In genomic region chr14:99255621-99256482, GRCh38 we compare ENCODE assay signal across 26 cellular contexts. TPM values are rescaled to one million over a fixed set of nuclear protein-coding genes. Genes with fewer than 3 reads are reported as not detected.
DNase-seq lines count a peak whose midpoint lies in the region; ATAC-seq and FAIRE-seq lines count a peak whose summit lies in the region.
"Had no signal": no experiment of that assay in that cellular context is flagged by ENCODE, and none has a peak within 500 bp of the region (broad histone marks: within the 10 kb centered on the region; RNA-seq: fewer than 3 reads in every experiment).

No MANE protein-coding gene starts in this region.

- peak; percentile 17 for DNase-seq in activated CD4-positive, alpha-beta T cell treated with anti-CD3 and anti-CD28 coated beads for 48 hours
- DNase-seq in activated CD4-positive, alpha-beta T cell treated with anti-CD3 and anti-CD28 coated beads, Interleukin-2, amount 50 U/mL, for 4 hours, result no peak
- no peak for DNase-seq in activated CD8-positive, alpha-beta T cell treated with anti-CD3 and anti-CD28 coated beads, Interleukin-2, amount 10 ng/mL, durations not matched to agents 7 days and 5 days
- DNase-seq in activated naive CD8-positive, alpha-beta T cell treated with anti-CD3 and anti-CD28 coated beads for 36 hours, result peak; percentile 16
- no peak for DNase-seq in small intestine
- no peak for DNase-seq in NCI-H187 treated with DMSO at 0.1 percent for 48 hours (lab: John Stamatoyannopoulos, UW)
- no peak for DNase-seq in NOMO-1 treated with DMSO at 0.1 percent for 48 hours (lab: John Stamatoyannopoulos, UW; ENCODE audit: unreplicated experiment)
- DNase-seq: central memory CD4-positive, alpha-beta T cell; DMS153; effector CD8-positive, alpha-beta T cell; KG1; NCI-H1092; NCI-H2171; NCI-H82; PC-9; psoas muscle; T1000 had no signal

- no peaks in the 10 kb centered on the region for H3K9me3 Mint-ChIP-seq in activated CD8-positive, alpha-beta T cell treated with anti-CD3 and anti-CD28 coated beads, Interleukin-2, amount 10 ng/mL, durations not matched to agents 7 days and 5 days (ENCODE audit: insufficient read depth)
- no peaks in the 10 kb centered on the region for H3K9me3 Mint-ChIP-seq in activated naive CD8-positive, alpha-beta T cell treated with anti-CD3 and anti-CD28 coated beads for 36 hours
- H3K9me3 Mint-ChIP-seq: memory B cell; neural crest cell; stimulated activated memory B cell treated with anti-CD40 and anti-IgM and Interleukin-4, amounts not matched to agents 10 μg/mL and 1 μg/mL and 100 μg/mL, for 72 hours had no signal

- peaks cover 91% of the 10 kb centered on the region for H3K36me3 Mint-ChIP-seq in activated CD8-positive, alpha-beta T cell treated with anti-CD3 and anti-CD28 coated beads, Interleukin-2, amount 10 ng/mL, durations not matched to agents 7 days and 5 days (ENCODE audit: low read depth)
- H3K36me3 Mint-ChIP-seq in activated naive CD8-positive, alpha-beta T cell treated with anti-CD3 and anti-CD28 coated beads for 36 hours, result peaks cover 54% of the 10 kb centered on the region
- H3K36me3 Mint-ChIP-seq: memory B cell; stimulated activated memory B cell treated with anti-CD40 and anti-IgM and Interleukin-4, amounts not matched to agents 10 μg/mL and 1 μg/mL and 100 μg/mL, for 72 hours had no signal

- 72 to 84% (median 81%) methylated on average over 19 of the region's 19 CpGs for WGBS in small intestine, 3 donors

- H3K36me3 ChIP-seq in small intestine (ENCODE audit: control insufficient read depth in 2 of 2, insufficient read depth in 2 of 2, low read length in 2 of 2), result peaks cover 0 to 5% of the 10 kb centered on the region in 2 donors
- H3K36me3 ChIP-seq: SJSA1 had no signal

- peak; percentile 3 for ATAC-seq in activated CD8-positive, alpha-beta T cell treated with anti-CD3 and anti-CD28 coated beads, Interleukin-2, amount 10 ng/mL, durations not matched to agents 7 days and 5 days
- ATAC-seq in HG02840 (IDR thresholded peaks at IDR 0.05; ENCODE audit: low FRiP score, unreplicated experiment), result no peak
- ATAC-seq: psoas muscle; stimulated activated memory B cell treated with anti-CD40 and anti-IgM and Interleukin-4, amounts not matched to agents 10 μg/mL and 1 μg/mL and 100 μg/mL, for 72 hours had no signal

- H3K27ac Mint-ChIP-seq in activated CD8-positive, alpha-beta T cell treated with anti-CD3 and anti-CD28 coated beads, Interleukin-2, amount 10 ng/mL, durations not matched to agents 7 days and 5 days, result peak overlapping the region; percentile 98
- H3K27ac Mint-ChIP-seq in activated naive CD8-positive, alpha-beta T cell treated with anti-CD3 and anti-CD28 coated beads for 36 hours, result peak overlapping the region; percentile 98
- H3K27ac Mint-ChIP-seq: memory B cell; stimulated activated memory B cell treated with anti-CD40 and anti-IgM and Interleukin-4, amounts not matched to agents 10 μg/mL and 1 μg/mL and 100 μg/mL, for 72 hours had no signal

- CTCF ChIA-PET in activated CD8-positive, alpha-beta T cell treated with anti-CD3 and anti-CD28 coated beads, Interleukin-2, amount 10 ng/mL, durations not matched to agents 7 days and 5 days (lab: Charles Lee), result interaction anchor here (1.1 to 5.6 kb wide), 5 partner anchors 10 to 1118 kb away, joined by 4 to 41 read pairs (median 4); no protein-coding TSS in a partner anchor

- no peaks in the 10 kb centered on the region for H3K4me1 ChIP-seq in small intestine (ENCODE audit: control insufficient read depth in 2 of 2, insufficient read depth in 1 of 2, low read depth in 1 of 2, low read length in 1 of 2)
- H3K4me1 ChIP-seq: psoas muscle had no signal

- POLR2A ChIA-PET in activated CD8-positive, alpha-beta T cell treated with anti-CD3 and anti-CD28 coated beads, Interleukin-2, amount 10 ng/mL, durations not matched to agents 7 days and 5 days (lab: Charles Lee), result interaction anchor here (1.1 to 20.3 kb wide), 6 partner anchors 11 to 42 kb away, joined by 3 to 767 read pairs (median 16); partner anchors contain the start of gene BCL11B

- no peak for FAIRE-seq in small intestine (lab: Jason Lieb, UNC)
- FAIRE-seq: A204.1, urothelium cell line had no signal

- no peaks in the 10 kb centered on the region for H3K27me3 Mint-ChIP-seq in activated CD8-positive, alpha-beta T cell treated with anti-CD3 and anti-CD28 coated beads, Interleukin-2, amount 10 ng/mL, durations not matched to agents 7 days and 5 days (ENCODE audit: low read depth)
- H3K27me3 Mint-ChIP-seq in activated naive CD8-positive, alpha-beta T cell treated with anti-CD3 and anti-CD28 coated beads for 36 hours, result no peaks in the 10 kb centered on the region

- peak overlapping the region; percentile 2 to 27 for H3K27ac ChIP-seq in small intestine (ENCODE audit: low read depth in 1 of 2, low read length in 1 of 2)
- H3K27ac ChIP-seq: BLaER1, hepatocyte, PC-9, psoas muscle, SJSA1 had no signal

- H3K27me3 ChIP-seq in small intestine (ENCODE audit: control insufficient read depth in 2 of 2, insufficient read depth in 2 of 2, low read length in 2 of 2), result peaks cover 0 to 4% of the 10 kb centered on the region in 2 donors
- H3K27me3 ChIP-seq: hepatocyte, SJSA1 had no signal

- H3K4me3 ChIP-seq in small intestine (ENCODE audit: low read depth in 1 of 2, low read length in 2 of 2), result no peak overlapping the region
- H3K4me3 ChIP-seq: BLaER1, hepatocyte, PC-9, psoas muscle, SJSA1 had no signal

- no peaks in the 10 kb centered on the region for H3K9me3 ChIP-seq in small intestine (ENCODE audit: control insufficient read depth, low read depth)
- H3K9me3 ChIP-seq: BLaER1, psoas muscle, SJSA1 had no signal

- H3K4me1 Mint-ChIP-seq in activated CD8-positive, alpha-beta T cell treated with anti-CD3 and anti-CD28 coated beads, Interleukin-2, amount 10 ng/mL, durations not matched to agents 7 days and 5 days (ENCODE audit: low read depth), result peaks cover 97% of the 10 kb centered on the region
- peaks cover 90% of the 10 kb centered on the region for H3K4me1 Mint-ChIP-seq in activated naive CD8-positive, alpha-beta T cell treated with anti-CD3 and anti-CD28 coated beads for 36 hours
- H3K4me1 Mint-ChIP-seq: memory B cell; stimulated activated memory B cell treated with anti-CD40 and anti-IgM and Interleukin-4, amounts not matched to agents 10 μg/mL and 1 μg/mL and 100 μg/mL, for 72 hours had no signal

- peak overlapping the region; percentile 88 for H3K4me3 Mint-ChIP-seq in activated CD8-positive, alpha-beta T cell treated with anti-CD3 and anti-CD28 coated beads, Interleukin-2, amount 10 ng/mL, durations not matched to agents 7 days and 5 days
- peak overlapping the region; percentile 89 for H3K4me3 Mint-ChIP-seq in activated naive CD8-positive, alpha-beta T cell treated with anti-CD3 and anti-CD28 coated beads for 36 hours
- H3K4me3 Mint-ChIP-seq: memory B cell; neural crest cell; stimulated activated memory B cell treated with anti-CD40 and anti-IgM and Interleukin-4, amounts not matched to agents 10 μg/mL and 1 μg/mL and 100 μg/mL, for 72 hours had no signal

RNA-seq across cellular contexts. Expression of gene BCL11B, which starts 16.1 kb away (rescaled TPM):
- total RNA-seq in activated CD8-positive, alpha-beta T cell treated with anti-CD3 and anti-CD28 coated beads, Interleukin-2, amount 10 ng/mL, durations not matched to agents 7 days and 5 days, result 10 to 100 TPM; 68.6 to 70.6 TPM
- 10 to 100 TPM; 38.9 to 40.3 TPM for total RNA-seq in activated naive CD8-positive, alpha-beta T cell treated with anti-CD3 and anti-CD28 coated beads for 36 hours
- 1 to 10 TPM in 1 of 3 donors, under 1 TPM in 2; 0.45 to 2.4 (median 0.54) TPM for polyA plus RNA-seq in small intestine
- total RNA-seq: PC-9 had no signal

Comparison
In these comparisons a context has a peak if more than half of its experiments do, and no peak if none do; other contexts are left out.
1. DNase-seq: peak in activated CD4-positive, alpha-beta T cell treated with anti-CD3 and anti-CD28 coated beads for 48 hours (single experiment) and activated naive CD8-positive, alpha-beta T cell treated with anti-CD3 and anti-CD28 coated beads for 36 hours (single experiment); none in activated CD4-positive, alpha-beta T cell treated with anti-CD3 and anti-CD28 coated beads, Interleukin-2, amount 50 U/mL, for 4 hours (0 of 2), activated CD8-positive, alpha-beta T cell treated with anti-CD3 and anti-CD28 coated beads, Interleukin-2, amount 10 ng/mL, durations not matched to agents 7 days and 5 days (single experiment), small intestine (single experiment), NCI-H187 treated with DMSO at 0.1 percent for 48 hours (single experiment) and NOMO-1 treated with DMSO at 0.1 percent for 48 hours (single experiment).